Comparison of ENCODE assay signal across 21 cellular contexts in the genomic region with DNA sequence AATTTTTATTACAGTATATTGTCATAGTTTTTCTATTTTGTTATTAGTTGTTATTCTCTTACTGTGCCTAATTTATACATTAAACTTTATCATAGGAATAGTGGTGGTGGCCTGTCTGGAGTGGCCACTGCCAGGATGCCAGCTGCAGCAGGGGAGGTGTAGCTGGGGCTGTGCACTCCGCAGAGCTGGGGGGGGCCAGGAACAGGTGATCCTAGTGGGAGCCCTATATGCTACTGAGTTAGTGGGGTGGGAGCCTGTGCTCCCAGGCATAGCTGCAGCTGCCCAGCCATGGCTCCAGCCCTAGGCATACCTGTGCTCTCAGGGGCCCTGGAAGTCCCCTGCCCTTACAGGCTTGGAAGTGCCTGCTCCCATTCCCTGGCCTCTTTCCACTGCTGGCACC.
A peak's percentile ranks its signal among the peaks of the same experiment; 100 is the strongest.
DNase-seq lines count a peak whose midpoint lies in the region; ATAC-seq, FAIRE-seq and TF ChIP-seq lines count a peak whose summit lies in the region.
"Had no signal": no experiment of that assay in that cellular context is flagged by ENCODE, and none has a peak within 500 bp of the region (broad histone marks: within the 10 kb centered on the region; RNA-seq: fewer than 3 reads in every experiment).

No MANE protein-coding gene starts in this region.

- H3K4me2 ChIP-seq in BLaER1 (no peak overlapping the region), mammary epithelial cell (ENCODE audit: insufficient read depth, low read depth, low read length) (no peak overlapping the region)
- H3K4me2 ChIP-seq: BLaER1 treated with 17β-estradiol and CSF1 and Interleukin-3, amounts not matched to agents 10 nM and 100 nM had no signal

- H4K20me1 ChIP-seq in BLaER1 (no peaks in the 10 kb centered on the region), mammary epithelial cell (ENCODE audit: insufficient read depth, low read length) (no peaks in the 10 kb centered on the region)
- H4K20me1 ChIP-seq: BLaER1 treated with 17β-estradiol and CSF1 and Interleukin-3, amounts not matched to agents 10 nM and 100 nM had no signal

- CTCF ChIA-PET in mammary epithelial cell (lab: Charles Lee; ENCODE audit: low non-redundant PET) = no interaction called here

- BruUV-seq in mammary epithelial cell (replicated peaks; lab: Mats Ljungman, UMichigan) = no TSS peak

- DNase-seq in LNCaP clone FGC (ENCODE audit: low read depth) (peak; percentile 18), bronchial epithelial cell (ENCODE audit: low read depth) (no peak), sciatic nerve (ENCODE audit: low spot score) (no peak), mammary epithelial cell (no peak), SW 1271 (lab: John Stamatoyannopoulos, UW) (no peak)
- DNase-seq: Calu3; CD4-positive, alpha-beta memory T cell; COR-L47; DMS53; DMS79 treated with DMSO at 0.1 percent for 48 hours; GF-D8; GM23248; H7; HCEC 1CT had no signal

- 94% methylated on average over 1 of the region's 1 CpG for WGBS in mammary epithelial cell (ENCODE audit: low coverage, missing lambda C conversion rate)

- in situ Hi-C loops in mammary epithelial cell (cut with MboI; ENCODE audit: low sequenced_read_pairs in 2 of 2) = no loop called here

- no peaks in the 10 kb centered on the region for H3K79me2 ChIP-seq in mammary epithelial cell (ENCODE audit: insufficient read depth, low read length)

- no peak overlapping the region for H3K27ac ChIP-seq in BLaER1
- no peak overlapping the region for H3K27ac ChIP-seq in mammary epithelial cell (ENCODE audit: insufficient read depth, low read depth, low read length)
- H3K27ac ChIP-seq: 22Rv1; BLaER1 treated with 17β-estradiol and CSF1 and Interleukin-3, amounts not matched to agents 10 nM and 100 nM; GM23248 had no signal

- no peaks in the 10 kb centered on the region for H3K4me1 ChIP-seq in BLaER1
- no peaks in the 10 kb centered on the region for H3K4me1 ChIP-seq in mammary epithelial cell (ENCODE audit: insufficient read depth, low read length)

- H3K4me3 ChIP-seq in BLaER1 (peak overlapping the region; percentile 43; the same call in 1 of the 2 replicates), LNCaP clone FGC (ENCODE audit: low read depth, low read length) (no peak overlapping the region), bronchial epithelial cell (ENCODE audit: low read depth, low read length) (no peak overlapping the region), mammary epithelial cell (replicated peaks in 1 of 3; ENCODE audit: insufficient read depth in 1 of 3, low read depth in 2 of 3, low read length in 3 of 3) (no peak overlapping the region)
- H3K4me3 ChIP-seq: GM23248 had no signal

- H3K9ac ChIP-seq in BLaER1 = no peak overlapping the region
- H3K9ac ChIP-seq in mammary epithelial cell (ENCODE audit: insufficient read depth, low read length) = no peak overlapping the region
- H3K9ac ChIP-seq: BLaER1 treated with 17β-estradiol and CSF1 and Interleukin-3, amounts not matched to agents 10 nM and 100 nM; GM23248 had no signal

- FAIRE-seq in bronchial epithelial cell (lab: Jason Lieb, UNC) = peak; percentile 18
- FAIRE-seq: A204.1, GM12891, H1 had no signal

- dilution Hi-C loops in mammary epithelial cell (cut with HindIII; ENCODE audit: low sequenced_read_pairs) = no loop called here

- TF ChIP-seq CTCF in LNCaP clone FGC (IDR thresholded peaks at IDR 0.05; ENCODE audit: control insufficient read depth, extremely low read depth, insufficient read depth) = no peak
- TF ChIP-seq CTCF in bronchial epithelial cell (IDR thresholded peaks at IDR 0.05; ENCODE audit: insufficient read depth, low read length, severe bottlenecking) = no peak
- TF ChIP-seq CTCF in mammary epithelial cell (conservative IDR thresholded peaks at IDR 0.05 in 1 of 2, IDR thresholded peaks at IDR 0.05 in 1 of 2; ENCODE audit: extremely low read depth in 1 of 2, insufficient read depth in 1 of 2, low read depth in 1 of 2, low read length in 2 of 2) = no peak

- peaks cover 31% of the 10 kb centered on the region for H3K36me3 ChIP-seq in BLaER1
- no peaks in the 10 kb centered on the region for H3K36me3 ChIP-seq in bronchial epithelial cell (ENCODE audit: control insufficient read depth, insufficient read depth, low read length)
- no peaks in the 10 kb centered on the region for H3K36me3 ChIP-seq in mammary epithelial cell (ENCODE audit: insufficient read depth, low read length)

- H3K9me3 ChIP-seq in BLaER1 (peaks cover 68% of the 10 kb centered on the region), mammary epithelial cell (replicated peaks; ENCODE audit: insufficient read depth, low read length) (no peaks in the 10 kb centered on the region)

- intact Hi-C loops in sciatic nerve (cut with DNase I) = no loop called here
- intact Hi-C loops in mammary epithelial cell (cut with micrococcal nuclease) = no loop called here

- H3K27me3 ChIP-seq in BLaER1 (no peaks in the 10 kb centered on the region), bronchial epithelial cell (ENCODE audit: control insufficient read depth, insufficient read depth, low read length) (no peaks in the 10 kb centered on the region), mammary epithelial cell (ENCODE audit: insufficient read depth, low read length) (no peaks in the 10 kb centered on the region)
- H3K27me3 ChIP-seq: BLaER1 treated with 17β-estradiol and CSF1 and Interleukin-3, amounts not matched to agents 10 nM and 100 nM had no signal

- ATAC-seq in sciatic nerve (peak; percentile 28), HG02852 (IDR thresholded peaks at IDR 0.05; ENCODE audit: unreplicated experiment) (no peak)

- no peak overlapping the region for H2AFZ ChIP-seq in mammary epithelial cell (ENCODE audit: low read depth, low read length)
- H2AFZ ChIP-seq: GM23248 had no signal
